21 cellular contexts compared by ENCODE assay signal in the genomic region with DNA sequence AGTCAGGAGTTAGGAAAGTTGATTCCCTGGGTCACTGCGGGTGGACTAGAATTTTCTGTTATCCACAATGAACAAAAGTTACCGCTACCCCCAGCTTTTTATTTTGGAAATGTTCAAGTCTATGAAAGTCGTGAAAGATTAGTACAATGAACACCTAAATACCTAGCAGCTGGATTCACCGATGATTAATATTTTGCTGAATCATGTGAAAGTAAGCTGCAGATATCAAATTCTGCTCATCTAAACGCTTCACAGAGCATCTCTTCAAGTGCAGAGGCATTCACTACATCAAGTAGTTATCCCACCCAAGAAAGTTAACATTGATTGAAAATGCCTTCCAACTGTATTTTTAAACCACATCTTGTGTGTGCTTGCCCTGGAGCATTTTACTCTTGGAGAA.
DNase-seq lines count a peak whose midpoint lies in the region; ATAC-seq, FAIRE-seq and TF ChIP-seq lines count a peak whose summit lies in the region.
"Had no signal": no experiment of that assay in that cellular context is flagged by ENCODE, and none has a peak within 500 bp of the region (broad histone marks: within the 10 kb centered on the region; RNA-seq: fewer than 3 reads in every experiment).

No MANE protein-coding gene starts in this region.

- no peak overlapping the region for H3K56ac ChIP-seq in IMR-90 (ENCODE audit: extremely low read depth, insufficient read depth, low read length)

- in situ Hi-C loops in IMR-90 (cut with MboI; ENCODE audit: low sequenced_read_pairs) (no loop called here), K562 (cut with MboI) (no loop called here)

- BruUV-seq in IMR-90 (replicated peaks; lab: Mats Ljungman, UMichigan) (no TSS peak), K562 (replicated peaks; lab: Mats Ljungman, UMichigan) (no TSS peak)

- no peak for TF ChIP-seq POLR2A in A549 (IDR thresholded peaks at IDR 0.05; ENCODE audit: low read length)
- TF ChIP-seq POLR2A in IMR-90 (IDR thresholded peaks at IDR 0.05; ENCODE audit: low read depth, low read length): no peak
- no peak for TF ChIP-seq POLR2A in K562 (conservative IDR thresholded peaks at IDR 0.05)

- intact Hi-C loops in IMR-90 (cut with micrococcal nuclease) (no loop called here), K562 (cut with micrococcal nuclease) (no loop called here), heart right ventricle (cut with DNase I) (loop anchor here in 2 of 10 donors (5.0 to 10.0 kb wide), 2 partner anchors 124 to 723 kb away; no protein-coding TSS in a partner anchor)

- no peak for TF ChIP-seq EP300 in A549 (IDR thresholded peaks at IDR 0.05)
- no peak for TF ChIP-seq EP300 in K562 (IDR thresholded peaks at IDR 0.05; ENCODE audit: low read length)

- no peak overlapping the region for H3K14ac ChIP-seq in IMR-90 (replicated peaks; ENCODE audit: low read depth, low read length)

- no peak overlapping the region for H3K4me3 Mint-ChIP-seq in activated naive CD8-positive, alpha-beta T cell treated with anti-CD3 and anti-CD28 coated beads, Interleukin-2, amount 50 U/mL, for 24 hours
- H3K4me3 Mint-ChIP-seq: B cell; CD4-positive, alpha-beta T cell; CD8-positive, alpha-beta T cell had no signal

- H3K36me3 ChIP-seq in IMR-90 (ENCODE audit: control insufficient read depth, insufficient read depth, low read length): no peaks in the 10 kb centered on the region
- no peaks in the 10 kb centered on the region; the same call in 2 of the 3 replicates for H3K36me3 ChIP-seq in K562 (ENCODE audit: control insufficient read depth, insufficient read depth, low read length)
- H3K36me3 ChIP-seq in heart right ventricle: no peaks in the 10 kb centered on the region
- H3K36me3 ChIP-seq: BLaER1 treated with 17β-estradiol and CSF1 and Interleukin-3, amounts not matched to agents 10 nM and 100 nM had no signal

- 37% methylated on average over 5 of the region's 5 CpGs for WGBS in A549 (ENCODE audit: missing lambda C conversion rate)
- no CpG with 5 or more reads among the region's 5 CpGs for WGBS in IMR-90 (ENCODE audit: extremely low coverage in 2 of 2, insufficient read length in 1 of 2), 2 experiments
- 37% methylated on average over 5 of the region's 5 CpGs for WGBS in K562 (ENCODE audit: insufficient coverage, low coverage, missing lambda C conversion rate)
- 94 to 95% methylated on average over 5 of the region's 5 CpGs for WGBS in heart right ventricle, 2 donors

- TF ChIP-seq CTCF in A549 (IDR thresholded peaks at IDR 0.05): no peak
- no peak for TF ChIP-seq CTCF in IMR-90 (conservative IDR thresholded peaks at IDR 0.05; ENCODE audit: low read depth, low read length)
- no peak for TF ChIP-seq CTCF in K562 (IDR thresholded peaks at IDR 0.05 in 2 of 3, conservative IDR thresholded peaks at IDR 0.05 in 1 of 3; ENCODE audit: insufficient read depth in 2 of 3, low read depth in 1 of 3, low read length in 3 of 3)
- TF ChIP-seq CTCF in heart right ventricle (IDR thresholded peaks at IDR 0.05): no peak

- H3K18ac ChIP-seq in IMR-90 (ENCODE audit: low read depth, low read length): no peak overlapping the region

- H3K27me3 ChIP-seq in IMR-90 (ENCODE audit: control insufficient read depth, insufficient read depth, low read length): no peaks in the 10 kb centered on the region
- no peaks in the 10 kb centered on the region for H3K27me3 ChIP-seq in K562 (ENCODE audit: control insufficient read depth in 2 of 2, insufficient read depth in 2 of 2, low read length in 2 of 2)
- H3K27me3 ChIP-seq in heart right ventricle: no peaks in the 10 kb centered on the region
- H3K27me3 ChIP-seq: BLaER1 treated with 17β-estradiol and CSF1 and Interleukin-3, amounts not matched to agents 10 nM and 100 nM had no signal

- H4K91ac ChIP-seq in IMR-90 (ENCODE audit: insufficient read depth, low read depth, low read length): no peak overlapping the region

- H2BK20ac ChIP-seq in IMR-90 (ENCODE audit: low read depth, low read length): no peak overlapping the region

- CTCF ChIA-PET in A549 (lab: Yijun Ruan, JAX): no interaction called here
- CTCF ChIA-PET in IMR-90 (lab: Yijun Ruan, JAX): interaction anchor here (0.9 kb wide), 1 partner anchor 9 kb away, joined by 3 read pairs; no protein-coding TSS in a partner anchor
- CTCF ChIA-PET in K562 (lab: Yijun Ruan, JAX; ENCODE audit: low intra/inter-chr PET ratio): no interaction called here

- no peak overlapping the region for H4K5ac ChIP-seq in IMR-90 (ENCODE audit: low read depth, low read length)

- H3K4me2 ChIP-seq in A549 (no peak overlapping the region), IMR-90 (ENCODE audit: low read depth, low read length) (no peak overlapping the region), K562 (ENCODE audit: insufficient read depth, low read length) (no peak overlapping the region)
- H3K4me2 ChIP-seq: BLaER1 treated with 17β-estradiol and CSF1 and Interleukin-3, amounts not matched to agents 10 nM and 100 nM had no signal

- H2BK15ac ChIP-seq in IMR-90 (ENCODE audit: low read depth, low read length): no peak overlapping the region

- FAIRE-seq in A549 (lab: Jason Lieb, UNC) (no peak), K562 (lab: Jason Lieb, UNC) (no peak)
- FAIRE-seq: A204.1, D721Med, G401.6, GM12891, GM19239 had no signal

- DNase-seq in A549 (ENCODE audit: low read depth in 1 of 2, low spot score in 1 of 2) (no peak), IMR-90 (no peak), K562 (ENCODE audit: extremely low read depth in 1 of 4, low spot score in 3 of 4) (no peak), heart right ventricle (no peak)
- no peak for DNase-seq in activated naive CD8-positive, alpha-beta T cell treated with anti-CD3 and anti-CD28 coated beads, Interleukin-2, amount 50 U/mL, for 24 hours
- DNase-seq: 8988T; AML-193; Caco-2; Calu3; CD4-positive, alpha-beta T cell; CD8-positive, alpha-beta T cell; DMS79 treated with DMSO at 0.1 percent for 48 hours; GF-D8 had no signal

- H3K27me3 Mint-ChIP-seq in activated naive CD8-positive, alpha-beta T cell treated with anti-CD3 and anti-CD28 coated beads, Interleukin-2, amount 50 U/mL, for 24 hours: no peaks in the 10 kb centered on the region
- H3K27me3 Mint-ChIP-seq: B cell; CD4-positive, alpha-beta T cell had no signal

- H3K36me3 Mint-ChIP-seq in activated naive CD8-positive, alpha-beta T cell treated with anti-CD3 and anti-CD28 coated beads, Interleukin-2, amount 50 U/mL, for 24 hours (ENCODE audit: low read depth): no peaks in the 10 kb centered on the region
- H3K36me3 Mint-ChIP-seq: CD8-positive, alpha-beta T cell had no signal

- H2AK9ac ChIP-seq in IMR-90 (replicated peaks; ENCODE audit: low read depth, low read length, poor library complexity): no peak overlapping the region

- TF ChIP-seq RAD21 in A549 (conservative IDR thresholded peaks at IDR 0.05 in 1 of 2, IDR thresholded peaks at IDR 0.05 in 1 of 2) (no peak), IMR-90 (IDR thresholded peaks at IDR 0.05; ENCODE audit: low read length) (no peak), K562 (CRISPR knock-in tag; conservative IDR thresholded peaks at IDR 0.05 in 1 of 2, IDR thresholded peaks at IDR 0.05 in 1 of 2) (no peak)

- H2AK5ac ChIP-seq in IMR-90 (ENCODE audit: low read depth, low read length): no peak overlapping the region

- no peak overlapping the region for H2AFZ ChIP-seq in IMR-90 (replicated peaks; ENCODE audit: low read length, poor library complexity)
- no peak overlapping the region for H2AFZ ChIP-seq in K562 (ENCODE audit: low read depth, low read length)

- POLR2A ChIA-PET in A549 (lab: Yijun Ruan, JAX): no interaction called here
- POLR2A ChIA-PET in IMR-90 (lab: Charles Lee; ENCODE audit: unreplicated experiment): no interaction called here
- POLR2A ChIA-PET in K562 (lab: Yijun Ruan, JAX): interaction anchor here (2.1 kb wide), 1 partner anchor 9 kb away, joined by 4 read pairs; no protein-coding TSS in a partner anchor

- H3K27ac ChIP-seq in A549 (no peak overlapping the region), IMR-90 (ENCODE audit: insufficient read depth, low read length) (no peak overlapping the region), K562 (ENCODE audit: extremely low read depth, low read depth, low read length) (no peak overlapping the region), heart right ventricle (no peak overlapping the region)
- H3K27ac ChIP-seq: BLaER1 treated with 17β-estradiol and CSF1 and Interleukin-3, amounts not matched to agents 10 nM and 100 nM; C4-2B had no signal

- no peak overlapping the region for H3K4ac ChIP-seq in IMR-90 (ENCODE audit: low read depth, low read length)

- no peak overlapping the region for H4K8ac ChIP-seq in IMR-90 (ENCODE audit: low read depth in 2 of 2, low read length in 2 of 2)

- H3K4me1 ChIP-seq in A549 (no peaks in the 10 kb centered on the region), IMR-90 (ENCODE audit: control insufficient read depth, insufficient read depth, low read length) (peaks cover 4% of the 10 kb centered on the region; the same call in 1 of the 2 replicates), K562 (replicated peaks in 1 of 2; ENCODE audit: control insufficient read depth in 2 of 2, insufficient read depth in 2 of 2, low read length in 2 of 2) (no peaks in the 10 kb centered on the region), heart right ventricle (peaks cover 0 to 47% (median 15%) of the 10 kb centered on the region in 9 donors)
- H3K4me1 ChIP-seq: Caco-2 had no signal

- no peak overlapping the region for H2BK5ac ChIP-seq in IMR-90 (ENCODE audit: low read depth, low read length, poor library complexity, severe bottlenecking)

- H3K79me1 ChIP-seq in IMR-90 (ENCODE audit: low read depth in 1 of 2, low read length in 2 of 2): no peaks in the 10 kb centered on the region

- no peaks in the 10 kb centered on the region for H3K9me3 Mint-ChIP-seq in activated naive CD8-positive, alpha-beta T cell treated with anti-CD3 and anti-CD28 coated beads, Interleukin-2, amount 50 U/mL, for 24 hours
- H3K9me3 Mint-ChIP-seq: CD4-positive, alpha-beta T cell; CD8-positive, alpha-beta T cell had no signal

- H3K4me1 Mint-ChIP-seq in activated naive CD8-positive, alpha-beta T cell treated with anti-CD3 and anti-CD28 coated beads, Interleukin-2, amount 50 U/mL, for 24 hours: no peaks in the 10 kb centered on the region
- H3K4me1 Mint-ChIP-seq: B cell had no signal

- H3K27ac Mint-ChIP-seq in activated naive CD8-positive, alpha-beta T cell treated with anti-CD3 and anti-CD28 coated beads, Interleukin-2, amount 50 U/mL, for 24 hours: no peak overlapping the region
- H3K27ac Mint-ChIP-seq: B cell; CD4-positive, alpha-beta T cell; CD8-positive, alpha-beta T cell had no signal

- H3K9ac ChIP-seq in IMR-90 (ENCODE audit: low read depth, low read length) (no peak overlapping the region), K562 (ENCODE audit: insufficient read depth in 1 of 2, low read depth in 2 of 2, low read length in 2 of 2) (no peak overlapping the region)
- H3K9ac ChIP-seq: BLaER1 treated with 17β-estradiol and CSF1 and Interleukin-3, amounts not matched to agents 10 nM and 100 nM had no signal

- H4K20me1 ChIP-seq in IMR-90 (ENCODE audit: insufficient read depth, low read length) (no peaks in the 10 kb centered on the region), K562 (replicated peaks; ENCODE audit: control insufficient read depth, insufficient read depth, low read length) (no peaks in the 10 kb centered on the region)
- H4K20me1 ChIP-seq: BLaER1 treated with 17β-estradiol and CSF1 and Interleukin-3, amounts not matched to agents 10 nM and 100 nM had no signal

- ATAC-seq in A549: no peak
- no peak for ATAC-seq in IMR-90 (ENCODE audit: low read depth)
- ATAC-seq in K562: no peak
- no peak for ATAC-seq in heart right ventricle
- ATAC-seq in activated naive CD8-positive, alpha-beta T cell treated with anti-CD3 and anti-CD28 coated beads, Interleukin-2, amount 50 U/mL, for 24 hours: no peak
- ATAC-seq: CD8-positive, alpha-beta T cell had no signal

- no peak overlapping the region for H3K4me3 ChIP-seq in A549
- no peak overlapping the region for H3K4me3 ChIP-seq in IMR-90 (ENCODE audit: insufficient read depth, low read depth, low read length)
- H3K4me3 ChIP-seq in K562: no peak overlapping the region
- H3K4me3 ChIP-seq in heart right ventricle: no peak overlapping the region
- H3K4me3 ChIP-seq: BLaER1 treated with 17β-estradiol and CSF1 and Interleukin-3, amounts not matched to agents 10 nM and 100 nM had no signal

- H3K9me1 ChIP-seq in IMR-90 (ENCODE audit: insufficient read depth, low read length) (peaks cover 3% of the 10 kb centered on the region; the same call in 1 of the 2 replicates), K562 (ENCODE audit: control insufficient read depth, insufficient read depth, low read length) (no peaks in the 10 kb centered on the region)

- no peaks in the 10 kb centered on the region for H3K9me3 ChIP-seq in A549
- H3K9me3 ChIP-seq in IMR-90 (ENCODE audit: control insufficient read depth, insufficient read depth, low read length): peaks cover 3% of the 10 kb centered on the region; the same call in 1 of the 2 replicates
- H3K9me3 ChIP-seq in K562 (replicated peaks; ENCODE audit: control insufficient read depth, insufficient read depth, low read depth, low read length): peaks cover 5% of the 10 kb centered on the region; the same call in 1 of the 2 replicates
- H3K9me3 ChIP-seq in heart right ventricle: peaks cover 0 to 9% (median 0%) of the 10 kb centered on the region in 11 donors
- H3K9me3 ChIP-seq: Caco-2 had no signal

- no peak overlapping the region for H2BK120ac ChIP-seq in IMR-90 (ENCODE audit: low read depth, low read length)

- no peak overlapping the region for H3K23ac ChIP-seq in IMR-90 (ENCODE audit: low read depth, low read length)

- H3K79me2 ChIP-seq in K562 (ENCODE audit: control insufficient read depth, insufficient read depth, low read length): no peaks in the 10 kb centered on the region

- dilution Hi-C loops in IMR-90 (cut with HindIII; ENCODE audit: low sequenced_read_pairs, unreplicated experiment): no loop called here

Comparison
In these comparisons a context has a peak if more than half of its experiments do, and no peak if none do; other contexts are left out.
1. Of the 35 proteins assayed by ChIP-seq in both K562 and A549: peak only in K562: none; only in A549: MAFK; in both: none; in neither: 34.